Comparison of ENCODE assay signal across 17 cellular contexts in the genomic region with DNA sequence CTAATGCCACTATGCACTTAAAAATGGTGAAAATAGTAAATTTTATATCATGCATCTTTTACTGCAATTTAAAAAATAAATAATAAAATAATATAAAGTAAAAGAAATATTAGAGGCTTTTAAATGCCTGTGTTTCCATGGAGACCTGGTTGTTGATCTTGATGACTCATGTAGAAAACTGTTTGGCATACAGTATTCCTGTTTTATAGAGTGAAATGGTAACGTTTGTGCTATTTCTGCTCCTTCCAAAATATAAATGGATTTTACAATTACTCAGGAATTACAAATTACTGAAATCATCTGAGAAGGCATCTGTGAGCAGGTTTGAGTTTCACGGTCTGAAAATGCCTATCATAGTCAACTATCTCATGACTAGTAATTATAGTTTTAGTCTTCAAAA.
A peak's percentile ranks its signal among the peaks of the same experiment; 100 is the strongest.
DNase-seq lines count a peak whose midpoint lies in the region; ATAC-seq and TF ChIP-seq lines count a peak whose summit lies in the region.
"Had no signal": no experiment of that assay in that cellular context is flagged by ENCODE, and none has a peak within 500 bp of the region (broad histone marks: within the 10 kb centered on the region; RNA-seq: fewer than 3 reads in every experiment).

No MANE protein-coding gene starts in this region.

- H3K23ac ChIP-seq in IMR-90 (ENCODE audit: low read depth, low read length) = no peak overlapping the region

- H3K36me3 ChIP-seq in IMR-90 (ENCODE audit: control insufficient read depth, insufficient read depth, low read length) = no peaks in the 10 kb centered on the region
- H3K36me3 ChIP-seq: BLaER1, Peyer's patch, prostate gland, vagina had no signal

- H3K79me1 ChIP-seq in IMR-90 (ENCODE audit: low read depth in 1 of 2, low read length in 2 of 2) = no peaks in the 10 kb centered on the region

- H2BK120ac ChIP-seq in IMR-90 (ENCODE audit: low read depth, low read length) = no peak overlapping the region

- no peak overlapping the region for H4K91ac ChIP-seq in IMR-90 (ENCODE audit: insufficient read depth, low read depth, low read length)

- BruUV-seq in IMR-90 (replicated peaks; lab: Mats Ljungman, UMichigan) = no TSS peak

- POLR2A ChIA-PET in AG04450 (lab: Yijun Ruan, JAX) = no interaction called here
- POLR2A ChIA-PET in IMR-90 (lab: Charles Lee; ENCODE audit: unreplicated experiment) = no interaction called here

- H3K9me3 ChIP-seq in AG04450 (ENCODE audit: control insufficient read depth, insufficient read depth, low read length) (no peaks in the 10 kb centered on the region), IMR-90 (ENCODE audit: control insufficient read depth, insufficient read depth, low read length) (no peaks in the 10 kb centered on the region)
- H3K9me3 ChIP-seq: BLaER1, Peyer's patch, prostate gland, vagina had no signal

- H3K4me2 ChIP-seq in IMR-90 (ENCODE audit: low read depth, low read length) = no peak overlapping the region
- H3K4me2 ChIP-seq: BLaER1 had no signal

- intact Hi-C loops in IMR-90 (cut with micrococcal nuclease) = no loop called here

- no peak overlapping the region for H3K56ac ChIP-seq in IMR-90 (ENCODE audit: extremely low read depth, insufficient read depth, low read length)

- H3K18ac ChIP-seq in IMR-90 (ENCODE audit: low read depth, low read length) = no peak overlapping the region

- no peak overlapping the region for H2BK5ac ChIP-seq in IMR-90 (ENCODE audit: low read depth, low read length, poor library complexity, severe bottlenecking)

- TF ChIP-seq CTCF in AG04450 (IDR thresholded peaks at IDR 0.05; ENCODE audit: low read depth, low read length) (no peak), IMR-90 (conservative IDR thresholded peaks at IDR 0.05; ENCODE audit: low read depth, low read length) (no peak), choroid plexus epithelial cell (conservative IDR thresholded peaks at IDR 0.05; ENCODE audit: low read depth, low read length) (no peak), GM20000 (IDR thresholded peaks at IDR 0.05; ENCODE audit: extremely low read depth, missing control alignments) (no peak)

- no peak overlapping the region for H2BK15ac ChIP-seq in IMR-90 (ENCODE audit: low read depth, low read length)

- H3K9ac ChIP-seq in IMR-90 (ENCODE audit: low read depth, low read length) = no peak overlapping the region
- H3K9ac ChIP-seq: BLaER1 had no signal

- TF ChIP-seq POLR2A in IMR-90 (IDR thresholded peaks at IDR 0.05; ENCODE audit: low read depth, low read length) = no peak

- TF ChIP-seq RAD21 in IMR-90 (IDR thresholded peaks at IDR 0.05; ENCODE audit: low read length) = no peak

- dilution Hi-C loops in IMR-90 (cut with HindIII; ENCODE audit: low sequenced_read_pairs, unreplicated experiment) = no loop called here

- CTCF ChIA-PET in AG04450 (lab: Charles Lee) (no interaction called here), IMR-90 (lab: Yijun Ruan, JAX) (no interaction called here)

- WGBS in IMR-90 (ENCODE audit: extremely low coverage in 2 of 2, insufficient read length in 1 of 2), 2 experiments = no CpG with 5 or more reads among the region's 2 CpGs

- H3K4me3 ChIP-seq in AG04450 (ENCODE audit: low read depth, low read length) (no peak overlapping the region), IMR-90 (ENCODE audit: insufficient read depth, low read depth, low read length) (no peak overlapping the region), choroid plexus epithelial cell (ENCODE audit: low read depth, low read length) (no peak overlapping the region)
- H3K4me3 ChIP-seq: BLaER1, Peyer's patch, prostate gland, vagina had no signal

- no peak overlapping the region for H4K8ac ChIP-seq in IMR-90 (ENCODE audit: low read depth in 2 of 2, low read length in 2 of 2)

- H3K27ac ChIP-seq in AG04450 (ENCODE audit: low read depth, low read length) = no peak overlapping the region
- no peak overlapping the region for H3K27ac ChIP-seq in IMR-90 (ENCODE audit: insufficient read depth, low read length)
- H3K27ac ChIP-seq: BLaER1, Peyer's patch, prostate gland, vagina had no signal

- no peak overlapping the region for H4K5ac ChIP-seq in IMR-90 (ENCODE audit: low read depth, low read length)

- H2AK9ac ChIP-seq in IMR-90 (replicated peaks; ENCODE audit: low read depth, low read length, poor library complexity) = no peak overlapping the region

- H3K27me3 ChIP-seq in AG04450 (ENCODE audit: control insufficient read depth, insufficient read depth, low read length) (no peaks in the 10 kb centered on the region), IMR-90 (ENCODE audit: control insufficient read depth, insufficient read depth, low read length) (no peaks in the 10 kb centered on the region; the same call in 1 of the 2 replicates)
- H3K27me3 ChIP-seq: BLaER1, Peyer's patch, vagina had no signal

- no peak overlapping the region for H2AFZ ChIP-seq in IMR-90 (replicated peaks; ENCODE audit: low read length, poor library complexity)

- in situ Hi-C loops in IMR-90 (cut with MboI; ENCODE audit: low sequenced_read_pairs) = no loop called here

- H3K9me1 ChIP-seq in IMR-90 (ENCODE audit: insufficient read depth, low read length) = no peaks in the 10 kb centered on the region

- no peaks in the 10 kb centered on the region for H3K4me1 ChIP-seq in IMR-90 (ENCODE audit: control insufficient read depth, insufficient read depth, low read length)
- H3K4me1 ChIP-seq: BLaER1, Peyer's patch, prostate gland, vagina had no signal

- no peaks in the 10 kb centered on the region for H4K20me1 ChIP-seq in IMR-90 (ENCODE audit: insufficient read depth, low read length)
- H4K20me1 ChIP-seq: BLaER1 had no signal

- H2AK5ac ChIP-seq in IMR-90 (ENCODE audit: low read depth, low read length) = no peak overlapping the region

- no peak overlapping the region for H3K4ac ChIP-seq in IMR-90 (ENCODE audit: low read depth, low read length)

- H2BK20ac ChIP-seq in IMR-90 (ENCODE audit: low read depth, low read length) = no peak overlapping the region

- peak; percentile 44 for ATAC-seq in IMR-90 (ENCODE audit: low read depth)
- no peak for ATAC-seq in GM21717 (IDR thresholded peaks at IDR 0.05; ENCODE audit: unreplicated experiment)
- no peak for ATAC-seq in GM21576 (IDR thresholded peaks at IDR 0.05; ENCODE audit: unreplicated experiment)

- peak; percentile 10 for DNase-seq in AG04450 (ENCODE audit: low read depth, low spot score)
- DNase-seq in IMR-90 = peak; percentile 71
- DNase-seq in choroid plexus epithelial cell (ENCODE audit: low read depth) = peak; percentile 80
- peak; percentile 15 for DNase-seq in kidney glomerular epithelial cell (lab: John Stamatoyannopoulos, UW)
- no peak for DNase-seq in NCI-H510A treated with DMSO at 0.1 percent for 48 hours (lab: John Stamatoyannopoulos, UW)
- DNase-seq in GM20000 (ENCODE audit: low spot score) = no peak
- DNase-seq: activated CD4-positive, alpha-beta T cell treated with anti-CD3 and anti-CD28 coated beads, Interleukin-2, amount 10 ng/mL, durations not matched to agents 7 days and 5 days; aorta; NCI-H1092 treated with DMSO at 0.1 percent for 48 hours; NCI-H526; Peyer's patch; stimulated activated CD4-positive, alpha-beta T cell treated with anti-CD3 and anti-CD28 coated beads, Interleukin-1b, Interleukin-23, amount 100 ng/mL, for 48 hours had no signal

- no peak overlapping the region for H3K14ac ChIP-seq in IMR-90 (replicated peaks; ENCODE audit: low read depth, low read length)

TF ChIP-seq in IMR-90, 13 proteins besides CTCF, POLR2A, EP300 and RAD21:
- no peak for TF ChIP-seq MAFK (IDR thresholded peaks at IDR 0.05; ENCODE audit: low read depth, low read length)
- no peak for TF ChIP-seq RCOR1 (IDR thresholded peaks at IDR 0.05; ENCODE audit: insufficient replicate concordance, low read length)
- TF ChIP-seq NFE2L2 (IDR thresholded peaks at IDR 0.05; ENCODE audit: low read depth, low read length) = no peak
- TF ChIP-seq SMC3 (IDR thresholded peaks at IDR 0.05; ENCODE audit: low read depth, low read length) = no peak
- no peak for TF ChIP-seq CEBPB (IDR thresholded peaks at IDR 0.05; ENCODE audit: low read depth, low read length)
- no peak for TF ChIP-seq MAZ (IDR thresholded peaks at IDR 0.05; ENCODE audit: borderline replicate concordance, low read depth, low read length)
- no peak for TF ChIP-seq CHD1 (IDR thresholded peaks at IDR 0.05; ENCODE audit: low read depth, low read length)
- no peak for TF ChIP-seq BHLHE40 (IDR thresholded peaks at IDR 0.05; ENCODE audit: low read depth, low read length)
- no peak for TF ChIP-seq FOS (IDR thresholded peaks at IDR 0.05; ENCODE audit: low read depth, low read length)
- TF ChIP-seq, protein P1, sequence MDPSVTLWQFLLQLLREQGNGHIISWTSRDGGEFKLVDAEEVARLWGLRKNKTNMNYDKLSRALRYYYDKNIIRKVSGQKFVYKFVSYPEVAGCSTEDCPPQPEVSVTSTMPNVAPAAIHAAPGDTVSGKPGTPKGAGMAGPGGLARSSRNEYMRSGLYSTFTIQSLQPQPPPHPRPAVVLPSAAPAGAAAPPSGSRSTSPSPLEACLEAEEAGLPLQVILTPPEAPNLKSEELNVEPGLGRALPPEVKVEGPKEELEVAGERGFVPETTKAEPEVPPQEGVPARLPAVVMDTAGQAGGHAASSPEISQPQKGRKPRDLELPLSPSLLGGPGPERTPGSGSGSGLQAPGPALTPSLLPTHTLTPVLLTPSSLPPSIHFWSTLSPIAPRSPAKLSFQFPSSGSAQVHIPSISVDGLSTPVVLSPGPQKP (IDR thresholded peaks at IDR 0.05; ENCODE audit: borderline replicate concordance, low read depth, low read length) = no peak
- TF ChIP-seq, protein P2, sequence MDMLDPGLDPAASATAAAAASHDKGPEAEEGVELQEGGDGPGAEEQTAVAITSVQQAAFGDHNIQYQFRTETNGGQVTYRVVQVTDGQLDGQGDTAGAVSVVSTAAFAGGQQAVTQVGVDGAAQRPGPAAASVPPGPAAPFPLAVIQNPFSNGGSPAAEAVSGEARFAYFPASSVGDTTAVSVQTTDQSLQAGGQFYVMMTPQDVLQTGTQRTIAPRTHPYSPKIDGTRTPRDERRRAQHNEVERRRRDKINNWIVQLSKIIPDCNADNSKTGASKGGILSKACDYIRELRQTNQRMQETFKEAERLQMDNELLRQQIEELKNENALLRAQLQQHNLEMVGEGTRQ (IDR thresholded peaks at IDR 0.05; ENCODE audit: low read depth, low read length) = no peak
- TF ChIP-seq RFX5 (IDR thresholded peaks at IDR 0.05; ENCODE audit: low read depth, low read length) = no peak
- no peak for TF ChIP-seq MXI1 (IDR thresholded peaks at IDR 0.05; ENCODE audit: borderline replicate concordance, low read depth, low read length)

Comparison
In these comparisons a context has a peak if more than half of its experiments do, and no peak if none do; other contexts are left out.
1. DNase-seq: peak in AG04450 (single experiment), IMR-90 (single experiment), choroid plexus epithelial cell (single experiment) and kidney glomerular epithelial cell (single experiment); none in NCI-H510A treated with DMSO at 0.1 percent for 48 hours (single experiment) and GM20000 (single experiment).